In the genomic region with DNA sequence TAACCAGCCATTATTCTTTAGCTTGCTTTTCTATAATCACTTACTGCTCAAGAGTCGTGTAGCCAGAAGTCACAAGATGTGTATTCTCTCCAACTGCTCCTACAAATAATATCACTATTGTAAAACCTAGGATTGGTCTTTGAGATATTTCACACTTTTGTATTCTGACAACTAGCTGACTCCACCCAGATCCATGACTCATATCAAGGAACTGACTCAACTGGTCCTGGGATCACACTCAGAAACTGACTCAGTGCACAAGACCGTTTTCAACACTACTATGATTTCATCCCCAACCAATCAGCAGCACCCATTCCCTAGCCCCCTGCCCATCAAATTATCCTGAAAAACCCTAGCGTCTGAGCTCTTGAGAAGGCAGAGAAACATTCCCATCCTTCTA, we compare ENCODE assay signal across 20 cellular contexts.
DNase-seq lines count a peak whose midpoint lies in the region; ATAC-seq and TF ChIP-seq lines count a peak whose summit lies in the region.
"Had no signal": no experiment of that assay in that cellular context is flagged by ENCODE, and none has a peak within 500 bp of the region (broad histone marks: within the 10 kb centered on the region; RNA-seq: fewer than 3 reads in every experiment).

No MANE protein-coding gene starts in this region.

- H3K4me3 ChIP-seq in fibroblast of mammary gland (ENCODE audit: control insufficient read depth, low read depth, low read length), result no peak overlapping the region
- H3K4me3 ChIP-seq: ascending aorta, left ventricle myocardium inferior, suprapubic skin had no signal

- ATAC-seq in HG03565 (IDR thresholded peaks at IDR 0.05; ENCODE audit: unreplicated experiment), result no peak
- ATAC-seq: T-cell had no signal

- TF ChIP-seq CTCF in fibroblast of mammary gland (conservative IDR thresholded peaks at IDR 0.05; ENCODE audit: control insufficient read depth, insufficient read depth, low read depth, low read length), result no peak

- peak; percentile 6 for DNase-seq in AG08396 (ENCODE audit: low spot score)
- peak; percentile 3 for DNase-seq in HK-2 (ENCODE audit: unreplicated experiment)
- DNase-seq in amniotic epithelial cell (ENCODE audit: low read depth), result peak; percentile 21
- DNase-seq in fibroblast of mammary gland (ENCODE audit: low read depth), result peak; percentile 86
- DNase-seq in stimulated activated naive CD4-positive, alpha-beta T cell (lab: John Stamatoyannopoulos, UW), result no peak
- DNase-seq in 8988T, result no peak
- no peak for DNase-seq in germinal center (ENCODE audit: low spot score)
- DNase-seq: activated naive CD4-positive, alpha-beta T cell treated with anti-CD3 and anti-CD28 coated beads, Interleukin-2, amount 10 ng/mL, durations not matched to agents 7 days and 5 days; activated T-cell treated with anti-CD3 and anti-CD28 coated beads, Interleukin-2, amount 50 U/mL, for 1 hour; glutamatergic neuron; left ventricle myocardium inferior; NCI-H1092 treated with DMSO at 0.1 percent for 48 hours; NCI-H2081 treated with DMSO at 0.1 percent for 48 hours; NCI-H510A treated with DMSO at 0.1 percent for 48 hours; SHP77 treated with DMSO at 0.1 percent for 48 hours; stimulated activated CD8-positive, alpha-beta memory T cell treated with anti-CD3 and anti-CD28 coated beads, Interleukin-4, amount 100 ng/mL, for 48 hours; T-cell had no signal

Comparison
In these comparisons a context has a peak if more than half of its experiments do, and no peak if none do; other contexts are left out.
1. DNase-seq: peak in AG08396 (single experiment), HK-2 (single experiment), amniotic epithelial cell (single experiment) and fibroblast of mammary gland (single experiment); none in stimulated activated naive CD4-positive, alpha-beta T cell (0 of 6), 8988T (single experiment) and germinal center (single experiment).